In the genomic region with DNA sequence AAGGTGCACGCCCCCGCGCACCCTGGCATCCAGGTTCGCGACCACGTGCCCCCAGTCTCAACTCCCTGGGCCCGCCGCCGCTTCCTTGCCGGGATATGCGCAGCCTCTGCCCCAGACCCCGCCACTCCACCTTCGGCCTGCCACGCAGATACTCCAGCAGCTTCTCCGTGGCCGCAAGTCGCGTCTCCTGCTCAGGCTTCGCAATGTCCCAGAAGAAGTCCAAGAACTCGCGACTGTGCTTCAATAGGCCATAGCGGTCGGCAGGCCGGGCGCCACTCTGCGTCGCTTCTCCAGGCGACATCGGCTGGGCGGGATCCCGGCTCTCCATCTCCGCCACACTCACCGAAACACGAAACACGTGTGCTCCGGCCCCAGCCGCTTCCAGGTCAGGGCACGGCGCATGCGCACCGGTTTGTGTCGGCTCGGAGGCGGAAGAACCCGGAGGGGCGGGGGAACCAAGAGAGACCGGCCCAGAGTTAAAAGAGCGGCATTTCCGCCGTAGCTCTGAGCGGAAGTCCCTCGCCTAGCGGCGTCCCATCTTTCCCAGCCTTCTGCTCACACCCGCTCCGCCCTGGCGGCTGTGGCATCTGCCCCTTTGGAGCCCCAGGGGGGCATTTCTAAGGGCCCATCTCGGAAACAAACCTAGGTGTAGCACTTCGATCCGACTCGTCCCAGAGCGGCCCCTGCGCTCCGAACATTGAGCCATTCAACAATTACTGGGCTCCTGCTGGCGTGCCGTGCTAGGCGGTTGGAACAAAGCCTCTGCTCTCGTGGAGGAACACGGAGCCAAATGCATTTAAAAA, we compare ENCODE assay signal across 1 cellular context.
TF ChIP-seq lines count a peak whose summit lies in the region.

Gene MYBBP1A, minus strand, starts transcription at position 388 of the 803 bp plus-strand sequence. Its CDS starts 60 bp downstream, at position 328.

TF ChIP-seq in WTC11, 78 proteins besides CTCF, POLR2A, EP300 and RAD21 (continued from another document):
- TF ChIP-seq, protein P1, sequence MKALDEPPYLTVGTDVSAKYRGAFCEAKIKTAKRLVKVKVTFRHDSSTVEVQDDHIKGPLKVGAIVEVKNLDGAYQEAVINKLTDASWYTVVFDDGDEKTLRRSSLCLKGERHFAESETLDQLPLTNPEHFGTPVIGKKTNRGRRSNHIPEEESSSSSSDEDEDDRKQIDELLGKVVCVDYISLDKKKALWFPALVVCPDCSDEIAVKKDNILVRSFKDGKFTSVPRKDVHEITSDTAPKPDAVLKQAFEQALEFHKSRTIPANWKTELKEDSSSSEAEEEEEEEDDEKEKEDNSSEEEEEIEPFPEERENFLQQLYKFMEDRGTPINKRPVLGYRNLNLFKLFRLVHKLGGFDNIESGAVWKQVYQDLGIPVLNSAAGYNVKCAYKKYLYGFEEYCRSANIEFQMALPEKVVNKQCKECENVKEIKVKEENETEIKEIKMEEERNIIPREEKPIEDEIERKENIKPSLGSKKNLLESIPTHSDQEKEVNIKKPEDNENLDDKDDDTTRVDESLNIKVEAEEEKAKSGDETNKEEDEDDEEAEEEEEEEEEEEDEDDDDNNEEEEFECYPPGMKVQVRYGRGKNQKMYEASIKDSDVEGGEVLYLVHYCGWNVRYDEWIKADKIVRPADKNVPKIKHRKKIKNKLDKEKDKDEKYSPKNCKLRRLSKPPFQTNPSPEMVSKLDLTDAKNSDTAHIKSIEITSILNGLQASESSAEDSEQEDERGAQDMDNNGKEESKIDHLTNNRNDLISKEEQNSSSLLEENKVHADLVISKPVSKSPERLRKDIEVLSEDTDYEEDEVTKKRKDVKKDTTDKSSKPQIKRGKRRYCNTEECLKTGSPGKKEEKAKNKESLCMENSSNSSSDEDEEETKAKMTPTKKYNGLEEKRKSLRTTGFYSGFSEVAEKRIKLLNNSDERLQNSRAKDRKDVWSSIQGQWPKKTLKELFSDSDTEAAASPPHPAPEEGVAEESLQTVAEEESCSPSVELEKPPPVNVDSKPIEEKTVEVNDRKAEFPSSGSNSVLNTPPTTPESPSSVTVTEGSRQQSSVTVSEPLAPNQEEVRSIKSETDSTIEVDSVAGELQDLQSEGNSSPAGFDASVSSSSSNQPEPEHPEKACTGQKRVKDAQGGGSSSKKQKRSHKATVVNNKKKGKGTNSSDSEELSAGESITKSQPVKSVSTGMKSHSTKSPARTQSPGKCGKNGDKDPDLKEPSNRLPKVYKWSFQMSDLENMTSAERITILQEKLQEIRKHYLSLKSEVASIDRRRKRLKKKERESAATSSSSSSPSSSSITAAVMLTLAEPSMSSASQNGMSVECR (CRISPR knock-in tag; IDR thresholded peaks at IDR 0.05; ENCODE audit: borderline replicate concordance) = peak; percentile 88
- TF ChIP-seq FOXJ3 (CRISPR knock-in tag; IDR thresholded peaks at IDR 0.05; ENCODE audit: borderline replicate concordance) = no peak
- no peak for TF ChIP-seq MXD4 (CRISPR knock-in tag; IDR thresholded peaks at IDR 0.05; ENCODE audit: borderline replicate concordance)
- TF ChIP-seq CREB1 (CRISPR knock-in tag; IDR thresholded peaks at IDR 0.05) = no peak
- no peak for TF ChIP-seq TCF7 (CRISPR knock-in tag; IDR thresholded peaks at IDR 0.05; ENCODE audit: low read depth)
- TF ChIP-seq ETV6 (CRISPR knock-in tag; IDR thresholded peaks at IDR 0.05) = peak; percentile 91
- no peak; the same call in 1 of the 2 replicates for TF ChIP-seq NFYB (CRISPR knock-in tag; conservative IDR thresholded peaks at IDR 0.05; ENCODE audit: low read depth)
- peak; percentile 85; the same call in 1 of the 2 replicates for TF ChIP-seq ZBTB21 (CRISPR knock-in tag; IDR thresholded peaks at IDR 0.05; ENCODE audit: borderline replicate concordance)
- TF ChIP-seq ZSCAN18 (CRISPR knock-in tag; IDR thresholded peaks at IDR 0.05) = no peak
- TF ChIP-seq, protein P2, sequence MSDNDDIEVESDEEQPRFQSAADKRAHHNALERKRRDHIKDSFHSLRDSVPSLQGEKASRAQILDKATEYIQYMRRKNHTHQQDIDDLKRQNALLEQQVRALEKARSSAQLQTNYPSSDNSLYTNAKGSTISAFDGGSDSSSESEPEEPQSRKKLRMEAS (CRISPR knock-in tag; IDR thresholded peaks at IDR 0.05) = peak; percentile 98
